19 cellular contexts compared by ENCODE assay signal in genomic region chr11:95304777-95305176, GRCh38.
DNase-seq lines count a peak whose midpoint lies in the region; ATAC-seq and TF ChIP-seq lines count a peak whose summit lies in the region.
"Had no signal": no experiment of that assay in that cellular context is flagged by ENCODE, and none has a peak within 500 bp of the region (broad histone marks: within the 10 kb centered on the region; RNA-seq: fewer than 3 reads in every experiment).

No MANE protein-coding gene starts in this region.

- no peaks in the 10 kb centered on the region for H3K36me3 ChIP-seq in gastrocnemius medialis

- H3K4me1 ChIP-seq in gastrocnemius medialis: no peaks in the 10 kb centered on the region

- in situ Hi-C loops in GM13977 (cut with MboI; ENCODE audit: low pct_unique_long_range_greater_than_20kb, low sequenced_read_pairs, unreplicated experiment): no loop called here
- in situ Hi-C loops in gastrocnemius medialis (cut with MboI; ENCODE audit: low sequenced_read_pairs in 4 of 4): no loop called here

- no peak for TF ChIP-seq POLR2A in gastrocnemius medialis (IDR thresholded peaks at IDR 0.05)

- intact Hi-C loops in left cardiac atrium (cut with DNase I) (no loop called here), gastrocnemius medialis (cut with DNase I; ENCODE audit: low total_unique reads) (no loop called here)

- TF ChIP-seq CTCF in GM13977 (IDR thresholded peaks at IDR 0.05; ENCODE audit: extremely low read depth, insufficient read depth, missing control alignments) (no peak), gastrocnemius medialis (IDR thresholded peaks at IDR 0.05 in 4 of 5, conservative IDR thresholded peaks at IDR 0.05 in 1 of 5) (no peak)

- no peaks in the 10 kb centered on the region for H3K9me3 ChIP-seq in gastrocnemius medialis
- H3K9me3 ChIP-seq: Caco-2 had no signal

- no peaks in the 10 kb centered on the region for H3K27me3 ChIP-seq in gastrocnemius medialis

- H3K27ac ChIP-seq in gastrocnemius medialis: no peak overlapping the region
- H3K27ac ChIP-seq: GM23248 had no signal

- ATAC-seq in GM19468 (IDR thresholded peaks at IDR 0.05; ENCODE audit: extremely low read depth, unreplicated experiment) (peak; percentile 43), HG03039 (IDR thresholded peaks at IDR 0.05; ENCODE audit: unreplicated experiment) (peak; percentile 45), left cardiac atrium (no peak), gastrocnemius medialis (no peak)
- ATAC-seq: K562 had no signal

- DNase-seq in GM13977 (ENCODE audit: low spot score): peak; percentile 27
- DNase-seq in foreskin melanocyte: peak; percentile 62
- DNase-seq in hypothalamus (lab: John Stamatoyannopoulos, UW): no peak
- DNase-seq in left cardiac atrium: no peak
- DNase-seq in activated CD4-positive, CD25-positive, alpha-beta regulatory T cell treated with anti-CD3 and anti-CD28 coated beads, Interleukin-2, amount 50 U/mL, for 72 hours: no peak
- DNase-seq in gastrocnemius medialis: no peak
- DNase-seq: Caco-2; CD4-positive, CD25-positive, alpha-beta regulatory T cell; GM23248; HCEC 1CT; NCI-H1092 treated with DMSO at 0.1 percent for 48 hours; NCI-H146; NCI-H2081 treated with DMSO at 0.1 percent for 48 hours; NCI-H748 treated with DMSO at 0.1 percent for 48 hours; OCI-M1; Right ventricle myocardium superior had no signal

- H3K4me3 ChIP-seq in gastrocnemius medialis: no peak overlapping the region
- H3K4me3 ChIP-seq: GM23248, K562 had no signal

Comparison
In these comparisons a context has a peak if more than half of its experiments do, and no peak if none do; other contexts are left out.
1. DNase-seq: peak in GM13977 (single experiment) and foreskin melanocyte (single experiment); none in hypothalamus (0 of 51), left cardiac atrium (single experiment), activated CD4-positive, CD25-positive, alpha-beta regulatory T cell treated with anti-CD3 and anti-CD28 coated beads, Interleukin-2, amount 50 U/mL, for 72 hours (single experiment) and gastrocnemius medialis (0 of 2).
2. ATAC-seq: peak in GM19468 (single experiment) and HG03039 (single experiment); none in left cardiac atrium (0 of 2) and gastrocnemius medialis (0 of 2).